13 cellular contexts compared by ENCODE assay signal in the genomic region with DNA sequence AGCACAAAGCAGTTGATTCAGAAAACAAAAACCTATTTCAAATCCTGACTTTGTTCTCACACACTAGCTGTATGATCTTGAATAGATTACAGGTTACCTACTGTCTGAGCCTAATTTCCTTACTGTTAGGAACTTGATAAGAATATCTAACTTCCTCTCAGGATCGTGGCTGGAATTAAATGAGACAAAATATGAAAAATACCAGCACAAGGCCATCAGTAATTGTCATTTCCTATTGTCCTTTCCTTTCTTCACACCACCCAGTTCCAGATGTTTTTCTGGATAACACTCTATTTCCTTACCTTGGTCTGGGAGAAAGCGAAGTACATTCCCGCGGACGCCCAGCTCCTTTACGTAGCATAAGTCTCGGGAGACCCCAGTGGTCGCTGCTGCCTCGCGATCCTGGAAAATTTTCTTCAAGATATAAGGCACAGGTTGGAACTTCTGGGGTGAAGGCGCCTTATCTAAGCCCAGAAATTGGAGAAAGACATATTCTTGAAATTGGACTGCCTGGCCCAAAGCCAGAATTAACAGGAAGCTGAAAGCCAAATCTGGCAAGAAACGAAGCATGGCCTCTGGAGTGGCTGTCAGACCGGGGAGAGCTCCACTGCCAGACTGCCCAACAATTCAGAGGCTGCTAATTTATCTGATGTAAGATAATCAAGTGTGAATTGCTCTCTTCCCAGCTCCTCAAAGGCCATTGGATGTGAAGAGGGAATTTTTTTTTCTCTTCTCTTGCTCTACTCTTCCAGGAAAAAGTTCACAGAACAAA. TPM values are rescaled to one million over a fixed set of nuclear protein-coding genes. Genes with fewer than 3 reads are reported as not detected.
A peak's percentile ranks its signal among the peaks of the same experiment; 100 is the strongest.
DNase-seq lines count a peak whose midpoint lies in the region; ATAC-seq and TF ChIP-seq lines count a peak whose summit lies in the region.
"Had no signal": no experiment of that assay in that cellular context is flagged by ENCODE, and none has a peak within 500 bp of the region (broad histone marks: within the 10 kb centered on the region; RNA-seq: fewer than 3 reads in every experiment).

GDF3 (minus strand) TSS at position 617 of the 772 bp plus-strand sequence; CDS start at position 570, 47 bp downstream.

- H3K4me1 ChIP-seq in endodermal cell (ENCODE audit: control insufficient read depth, insufficient read depth, low read length) (peaks cover 4% of the 10 kb centered on the region), lung (ENCODE audit: control insufficient read depth in 2 of 2, insufficient read depth in 2 of 2, low read length in 2 of 2) (peaks cover 0 to 3% of the 10 kb centered on the region in 2 donors)

- TF ChIP-seq CTCF in endodermal cell (conservative IDR thresholded peaks at IDR 0.05) (no peak), lung (IDR thresholded peaks at IDR 0.05; ENCODE audit: control extremely low read depth, extremely low read depth) (no peak)

- H3K4me3 ChIP-seq in endodermal cell (ENCODE audit: low read length) (peak within 1 kb of the TSS; percentile 58), lung (no peak within 1 kb of the TSS)

- WGBS in endodermal cell (ENCODE audit: insufficient coverage in 1 of 2, insufficient read length in 1 of 2), 2 experiments: 43 to 71% methylated on average over 7 to 12 of the region's 13 CpGs
- WGBS in lung, 2 donors: 8 to 12% methylated on average over 13 of the region's 13 CpGs

- H3K9ac ChIP-seq in endodermal cell (ENCODE audit: extremely low read depth, low read length, poor library complexity, severe bottlenecking): no peak within 1 kb of the TSS

- no peaks in the 10 kb centered on the region for H3K9me3 ChIP-seq in endodermal cell (ENCODE audit: control insufficient read depth, low read length)
- H3K9me3 ChIP-seq in lung (ENCODE audit: control insufficient read depth in 2 of 2, insufficient read depth in 1 of 2, low read length in 1 of 2): no peaks in the 10 kb centered on the region

- no peak within 1 kb of the TSS for H3K27ac ChIP-seq in endodermal cell (ENCODE audit: low read depth, low read length)
- no peak within 1 kb of the TSS for H3K27ac ChIP-seq in lung (ENCODE audit: low read depth in 1 of 2, low read length in 1 of 2)

- peaks cover 30% of the 10 kb centered on the region for H3K4me1 Mint-ChIP-seq in endodermal cell

- no peaks in the 10 kb centered on the region for H3K9me3 Mint-ChIP-seq in endodermal cell
- H3K9me3 Mint-ChIP-seq: CD4-positive, alpha-beta memory T cell; naive thymus-derived CD4-positive, alpha-beta T cell had no signal

- peaks cover 3% of the 10 kb centered on the region for H3K36me3 Mint-ChIP-seq in endodermal cell (ENCODE audit: low read depth)
- H3K36me3 Mint-ChIP-seq: CD4-positive, alpha-beta memory T cell; naive thymus-derived CD4-positive, alpha-beta T cell had no signal

- peak within 1 kb of the TSS; percentile 54 for H3K4me3 Mint-ChIP-seq in endodermal cell

- H3K36me3 ChIP-seq in endodermal cell (ENCODE audit: control insufficient read depth, insufficient read depth, low read length) (peaks cover 1% of the 10 kb centered on the region), lung (ENCODE audit: control insufficient read depth in 2 of 2, insufficient read depth in 2 of 2, low read length in 2 of 2) (no peaks in the 10 kb centered on the region)

- peak; percentile 25 for DNase-seq in AG20443 (ENCODE audit: low spot score)
- DNase-seq in HT1080 (ENCODE audit: low read depth): peak; percentile 15
- peak; percentile 87 for DNase-seq in endodermal cell
- peak; percentile 35 for DNase-seq in lung (ENCODE audit: low spot score)
- DNase-seq in effector CD8-positive, alpha-beta T cell (lab: John Stamatoyannopoulos, UW): no peak
- DNase-seq in central memory CD4-positive, alpha-beta T cell: no peak
- no peak for DNase-seq in posterior vena cava (ENCODE audit: low spot score)
- DNase-seq: activated CD8-positive, alpha-beta memory T cell treated with anti-CD3 and anti-CD28 coated beads, Interleukin-2, amount 50 U/mL, for 4 hours; naive thymus-derived CD4-positive, alpha-beta T cell; NCI-H345; stimulated activated CD8-positive, alpha-beta memory T cell treated with anti-CD3 and anti-CD28 coated beads, Interleukin-4, amount 100 ng/mL, for 48 hours had no signal

- intact Hi-C loops in posterior vena cava (cut with DNase I): no loop called here

- H3K27ac Mint-ChIP-seq in endodermal cell: peak within 1 kb of the TSS; percentile 55
- H3K27ac Mint-ChIP-seq: CD4-positive, alpha-beta memory T cell had no signal

- H3K27me3 ChIP-seq in endodermal cell (ENCODE audit: control insufficient read depth, insufficient read depth, low read length, poor library complexity, severe bottlenecking): no peaks in the 10 kb centered on the region
- no peaks in the 10 kb centered on the region for H3K27me3 ChIP-seq in lung (ENCODE audit: control insufficient read depth, insufficient read depth)

- peaks cover 39% of the 10 kb centered on the region for H3K27me3 Mint-ChIP-seq in endodermal cell (ENCODE audit: insufficient read depth)

- ATAC-seq in lung (ENCODE audit: insufficient read depth, low FRiP score): no peak
- ATAC-seq in GM18520 (IDR thresholded peaks at IDR 0.05; ENCODE audit: unreplicated experiment): no peak
- ATAC-seq: naive thymus-derived CD4-positive, alpha-beta T cell had no signal

RNA-seq across cellular contexts. Expression of gene GDF3, which starts in this region (rescaled TPM):
- not detected in 2 replicates for total RNA-seq in HT1080 (2014; rRNA removed; shearing (Covaris generic))
- polyA plus RNA-seq in HT1080 (2015; cell fraction: cytosol; rRNA removed): not detected in 2 replicates
- not detected in 2 replicates for polyA plus RNA-seq in HT1080 (2015; cell fraction: nucleus; rRNA removed)
- total RNA-seq in endodermal cell (10 to 100 TPM in 1 of 2 donors, 1 to 10 TPM in 1; 1.3 to 60.7 TPM), lung (not detected), posterior vena cava (1 to 10 TPM in 1 of 2 donors, not detected in 1; 1.5 TPM)
- 12.2 TPM for polyA plus RNA-seq in endodermal cell (2013, experiment 1 of 2)
- 14.2 TPM for polyA plus RNA-seq in endodermal cell (2013, experiment 2 of 2)
- polyA plus RNA-seq in lung: under 1 TPM; 0.02 to 0.35 TPM
- total RNA-seq: CD4-positive, alpha-beta memory T cell; naive thymus-derived CD4-positive, alpha-beta T cell had no signal
- polyA plus RNA-seq: CD4-positive, alpha-beta memory T cell; naive thymus-derived CD4-positive, alpha-beta T cell had no signal

Comparison
In these comparisons a context has a peak if more than half of its experiments do, and no peak if none do; other contexts are left out.
1. Peak in DNase-seq in HT1080; RNA of the gene not detected or under 1 TPM.
2. Peak in DNase-seq in lung; RNA of the gene not detected or under 1 TPM.
3. DNase-seq: peak in AG20443 (single experiment) and endodermal cell (single experiment); none in effector CD8-positive, alpha-beta T cell (single experiment), central memory CD4-positive, alpha-beta T cell (single experiment) and posterior vena cava (single experiment).